Comparison of ENCODE assay signal across 1 cellular context in genomic region chr1:204520834-204521709, GRCh38.
TF ChIP-seq lines count a peak whose summit lies in the region.

No MANE protein-coding gene starts in this region.

TF ChIP-seq in GM12878, 131 proteins besides CTCF, POLR2A, EP300 and RAD21 (continued from another document):
- TF ChIP-seq, protein P1, sequence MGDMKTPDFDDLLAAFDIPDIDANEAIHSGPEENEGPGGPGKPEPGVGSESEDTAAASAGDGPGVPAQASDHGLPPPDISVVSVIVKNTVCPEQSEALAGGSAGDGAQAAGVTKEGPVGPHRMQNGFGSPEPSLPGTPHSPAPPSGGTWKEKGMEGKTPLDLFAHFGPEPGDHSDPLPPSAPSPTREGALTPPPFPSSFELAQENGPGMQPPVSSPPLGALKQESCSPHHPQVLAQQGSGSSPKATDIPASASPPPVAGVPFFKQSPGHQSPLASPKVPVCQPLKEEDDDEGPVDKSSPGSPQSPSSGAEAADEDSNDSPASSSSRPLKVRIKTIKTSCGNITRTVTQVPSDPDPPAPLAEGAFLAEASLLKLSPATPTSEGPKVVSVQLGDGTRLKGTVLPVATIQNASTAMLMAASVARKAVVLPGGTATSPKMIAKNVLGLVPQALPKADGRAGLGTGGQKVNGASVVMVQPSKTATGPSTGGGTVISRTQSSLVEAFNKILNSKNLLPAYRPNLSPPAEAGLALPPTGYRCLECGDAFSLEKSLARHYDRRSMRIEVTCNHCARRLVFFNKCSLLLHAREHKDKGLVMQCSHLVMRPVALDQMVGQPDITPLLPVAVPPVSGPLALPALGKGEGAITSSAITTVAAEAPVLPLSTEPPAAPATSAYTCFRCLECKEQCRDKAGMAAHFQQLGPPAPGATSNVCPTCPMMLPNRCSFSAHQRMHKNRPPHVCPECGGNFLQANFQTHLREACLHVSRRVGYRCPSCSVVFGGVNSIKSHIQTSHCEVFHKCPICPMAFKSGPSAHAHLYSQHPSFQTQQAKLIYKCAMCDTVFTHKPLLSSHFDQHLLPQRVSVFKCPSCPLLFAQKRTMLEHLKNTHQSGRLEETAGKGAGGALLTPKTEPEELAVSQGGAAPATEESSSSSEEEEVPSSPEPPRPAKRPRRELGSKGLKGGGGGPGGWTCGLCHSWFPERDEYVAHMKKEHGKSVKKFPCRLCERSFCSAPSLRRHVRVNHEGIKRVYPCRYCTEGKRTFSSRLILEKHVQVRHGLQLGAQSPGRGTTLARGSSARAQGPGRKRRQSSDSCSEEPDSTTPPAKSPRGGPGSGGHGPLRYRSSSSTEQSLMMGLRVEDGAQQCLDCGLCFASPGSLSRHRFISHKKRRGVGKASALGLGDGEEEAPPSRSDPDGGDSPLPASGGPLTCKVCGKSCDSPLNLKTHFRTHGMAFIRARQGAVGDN (IDR thresholded peaks at IDR 0.05), result 0 out of 2 replicates have a peak, but pooled peaks have one; percentile 30
- TF ChIP-seq WRNIP1 (IDR thresholded peaks at IDR 0.05; ENCODE audit: borderline replicate concordance, low read depth, low read length), result 0 out of 2 replicates have a peak, but pooled peaks have one; percentile 46
- peak; percentile 35; the same call in 1 of the 2 replicates for TF ChIP-seq PAX5 (IDR thresholded peaks at IDR 0.05; ENCODE audit: borderline replicate concordance, low read depth, low read length)
- no peak for TF ChIP-seq TARDBP (IDR thresholded peaks at IDR 0.05; ENCODE audit: borderline replicate concordance)
- TF ChIP-seq CBX5 (IDR thresholded peaks at IDR 0.05; ENCODE audit: low read depth), result peak; percentile 57; the same call in 1 of the 2 replicates
- peak; percentile 95 for TF ChIP-seq NBN (IDR thresholded peaks at IDR 0.05)
- TF ChIP-seq CREM (IDR thresholded peaks at IDR 0.05; ENCODE audit: low read depth), result 0 out of 2 replicates have a peak, but pooled peaks have one; percentile 47
- TF ChIP-seq SUPT20H (IDR thresholded peaks at IDR 0.05; ENCODE audit: borderline replicate concordance, control insufficient read depth, low read depth, low read length), result no peak
- no peak for TF ChIP-seq JUND (IDR thresholded peaks at IDR 0.05; ENCODE audit: low read depth, low read length)
- TF ChIP-seq MLLT1 (IDR thresholded peaks at IDR 0.05), result peak; percentile 99
- no peak for TF ChIP-seq EGR1 (IDR thresholded peaks at IDR 0.05; ENCODE audit: borderline replicate concordance in 1 of 2, low read depth in 2 of 2, low read length in 2 of 2)
- no peak for TF ChIP-seq POLR2AphosphoS2 (IDR thresholded peaks at IDR 0.05; ENCODE audit: low read depth, low read length)
- TF ChIP-seq DPF2 (IDR thresholded peaks at IDR 0.05), result peak; percentile 34; the same call in 1 of the 2 replicates
- peak; percentile 78; the same call in 1 of the 2 replicates for TF ChIP-seq FOXM1 (IDR thresholded peaks at IDR 0.05; ENCODE audit: low read depth, low read length)
- TF ChIP-seq EED (IDR thresholded peaks at IDR 0.05; ENCODE audit: low read depth), result peak; percentile 67; the same call in 1 of the 2 replicates
- TF ChIP-seq NFIC (IDR thresholded peaks at IDR 0.05; ENCODE audit: low read depth, low read length), result peak; percentile 74; the same call in 1 of the 2 replicates
- peak; percentile 26; the same call in 1 of the 2 replicates for TF ChIP-seq ZNF217 (IDR thresholded peaks at IDR 0.05)
- peak; percentile 100 for TF ChIP-seq RUNX3 (IDR thresholded peaks at IDR 0.05; ENCODE audit: low read length)
- peak; percentile 50; the same call in 1 of the 2 replicates for TF ChIP-seq MXI1 (IDR thresholded peaks at IDR 0.05; ENCODE audit: low read depth, low read length)
- peak; percentile 38; the same call in 1 of the 2 replicates for TF ChIP-seq GABPA (IDR thresholded peaks at IDR 0.05; ENCODE audit: low read depth)
- TF ChIP-seq PAX8 (IDR thresholded peaks at IDR 0.05), result peak; percentile 34; the same call in 1 of the 2 replicates
- TF ChIP-seq BCLAF1 (IDR thresholded peaks at IDR 0.05), result no peak
- peak; percentile 99 for TF ChIP-seq BHLHE40 (IDR thresholded peaks at IDR 0.05; ENCODE audit: borderline replicate concordance in 1 of 2, low read depth in 2 of 2, low read length in 1 of 2)
- no peak for TF ChIP-seq HDAC6 (IDR thresholded peaks at IDR 0.05; ENCODE audit: unreplicated experiment)
- peak; percentile 78 for TF ChIP-seq IKZF1 (conservative IDR thresholded peaks at IDR 0.05)
- TF ChIP-seq CBFB (IDR thresholded peaks at IDR 0.05; ENCODE audit: low read depth), result peak; percentile 97
- peak; percentile 48; the same call in 1 of the 2 replicates for TF ChIP-seq PML (IDR thresholded peaks at IDR 0.05; ENCODE audit: low read length)
- 0 out of 2 replicates have a peak, but pooled peaks have one; percentile 69 for TF ChIP-seq SIN3A (IDR thresholded peaks at IDR 0.05; ENCODE audit: low read depth, low read length)
- TF ChIP-seq CREB1 (IDR thresholded peaks at IDR 0.05; ENCODE audit: low read depth), result 0 out of 2 replicates have a peak, but pooled peaks have one; percentile 7
- TF ChIP-seq IKZF2 (IDR thresholded peaks at IDR 0.05), result peak; percentile 95
- peak; percentile 95 for TF ChIP-seq TCF12 (IDR thresholded peaks at IDR 0.05; ENCODE audit: low read depth, low read length)
- TF ChIP-seq RELB (IDR thresholded peaks at IDR 0.05; ENCODE audit: low read depth), result peak; percentile 91
- TF ChIP-seq HDGF (IDR thresholded peaks at IDR 0.05), result peak; percentile 43; the same call in 1 of the 2 replicates
- 0 out of 2 replicates have a peak, but pooled peaks have one; percentile 62 for TF ChIP-seq BACH1 (IDR thresholded peaks at IDR 0.05; ENCODE audit: borderline replicate concordance)
- peak; percentile 80 for TF ChIP-seq ZNF384 (IDR thresholded peaks at IDR 0.05; ENCODE audit: borderline replicate concordance, low read depth, low read length)
- 0 out of 2 replicates have a peak, but pooled peaks have one; percentile 30 for TF ChIP-seq MEF2A (IDR thresholded peaks at IDR 0.05; ENCODE audit: insufficient read depth, low read depth, low read length)
- TF ChIP-seq ATF7 (IDR thresholded peaks at IDR 0.05; ENCODE audit: low read depth), result peak; percentile 84
- peak; percentile 47 for TF ChIP-seq MEF2B (IDR thresholded peaks at IDR 0.05; ENCODE audit: partially characterized antibody, poor library complexity, severe bottlenecking)
- TF ChIP-seq, protein P2, sequence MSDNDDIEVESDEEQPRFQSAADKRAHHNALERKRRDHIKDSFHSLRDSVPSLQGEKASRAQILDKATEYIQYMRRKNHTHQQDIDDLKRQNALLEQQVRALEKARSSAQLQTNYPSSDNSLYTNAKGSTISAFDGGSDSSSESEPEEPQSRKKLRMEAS (IDR thresholded peaks at IDR 0.05; ENCODE audit: low read depth, low read length), result peak; percentile 37; the same call in 1 of the 2 replicates
- no peak for TF ChIP-seq RELA (IDR thresholded peaks at IDR 0.05; ENCODE audit: borderline replicate concordance, partially characterized antibody)
- TF ChIP-seq ZNF622 (IDR thresholded peaks at IDR 0.05), result no peak
- TF ChIP-seq MTA2 (IDR thresholded peaks at IDR 0.05; ENCODE audit: low read depth), result peak; percentile 82; the same call in 1 of the 2 replicates
